In genomic region chr12:47686645-47687240, GRCh38 we compare ENCODE assay signal across 8 cellular contexts. TPM values are rescaled to one million over a fixed set of nuclear protein-coding genes. Genes with fewer than 3 reads are reported as not detected.
DNase-seq lines count a peak whose midpoint lies in the region; ATAC-seq and TF ChIP-seq lines count a peak whose summit lies in the region.

No MANE protein-coding gene starts in this region.

- peaks cover 20% of the 10 kb centered on the region for H3K4me1 Mint-ChIP-seq in activated naive CD4-positive, alpha-beta T cell treated with anti-CD3 and anti-CD28 coated beads, Interleukin-2, amount 50 U/mL, for 24 hours

- H3K9me3 ChIP-seq in right cardiac atrium (ENCODE audit: control insufficient read depth, low read length) (no peaks in the 10 kb centered on the region), testis (no peaks in the 10 kb centered on the region)

- no peaks in the 10 kb centered on the region for H3K27me3 Mint-ChIP-seq in activated naive CD4-positive, alpha-beta T cell treated with anti-CD3 and anti-CD28 coated beads, Interleukin-2, amount 50 U/mL, for 24 hours

- no peaks in the 10 kb centered on the region for H3K4me1 ChIP-seq in right cardiac atrium (ENCODE audit: control insufficient read depth, insufficient read depth, low read length)
- no peaks in the 10 kb centered on the region for H3K4me1 ChIP-seq in testis

- peak; percentile 54 for TF ChIP-seq CTCF in GM10266 (IDR thresholded peaks at IDR 0.05; ENCODE audit: control insufficient read depth, insufficient read depth, low read depth, missing control alignments)
- peak; percentile 30 to 57 (median 41) for TF ChIP-seq CTCF in testis (IDR thresholded peaks at IDR 0.05)

- TF ChIP-seq POLR2A in testis (IDR thresholded peaks at IDR 0.05): no peak

- no peaks in the 10 kb centered on the region for H3K9me3 Mint-ChIP-seq in activated naive CD4-positive, alpha-beta T cell treated with anti-CD3 and anti-CD28 coated beads, Interleukin-2, amount 50 U/mL, for 24 hours

- no peaks in the 10 kb centered on the region for H3K36me3 ChIP-seq in testis (ENCODE audit: low read depth, missing control alignments)

- intact Hi-C loops in right cardiac atrium (cut with DNase I) (loop anchor here (10.0 kb wide), 1 partner anchor 652 kb away; no protein-coding TSS in a partner anchor), testis (cut with DNase I; ENCODE audit: low total_unique reads) (no loop called here)

- peaks cover 19% of the 10 kb centered on the region for H3K36me3 Mint-ChIP-seq in activated naive CD4-positive, alpha-beta T cell treated with anti-CD3 and anti-CD28 coated beads, Interleukin-2, amount 50 U/mL, for 24 hours

- peak overlapping the region; percentile 11 for H3K27ac Mint-ChIP-seq in activated naive CD4-positive, alpha-beta T cell treated with anti-CD3 and anti-CD28 coated beads, Interleukin-2, amount 50 U/mL, for 24 hours

- H3K4me3 ChIP-seq in right cardiac atrium (ENCODE audit: low read length): no peak overlapping the region
- H3K4me3 ChIP-seq in testis: no peak overlapping the region

- H3K27ac ChIP-seq in right cardiac atrium (ENCODE audit: low read length): no peak overlapping the region
- no peak overlapping the region for H3K27ac ChIP-seq in testis

- DNase-seq in AG08396 (ENCODE audit: low spot score): peak; percentile 43
- DNase-seq in GM10266 (ENCODE audit: extremely low spot score): peak; percentile 27
- peak; percentile 32 for DNase-seq in NCI-H1092 (lab: John Stamatoyannopoulos, UW)
- DNase-seq in right cardiac atrium: no peak
- peak; percentile 29 for DNase-seq in testis
- no peak for DNase-seq in DMS153 (lab: John Stamatoyannopoulos, UW)

- H3K4me3 Mint-ChIP-seq in activated naive CD4-positive, alpha-beta T cell treated with anti-CD3 and anti-CD28 coated beads, Interleukin-2, amount 50 U/mL, for 24 hours: no peak overlapping the region

- 71% methylated on average over 4 of the region's 4 CpGs for WGBS in right cardiac atrium
- WGBS in testis, 2 donors: 63 to 78% methylated on average over 4 of the region's 4 CpGs

- no peaks in the 10 kb centered on the region for H3K27me3 ChIP-seq in right cardiac atrium (ENCODE audit: control insufficient read depth, insufficient read depth)
- H3K27me3 ChIP-seq in testis: no peaks in the 10 kb centered on the region

- ATAC-seq in right cardiac atrium: peak; percentile 41 to 57
- ATAC-seq in HG03521 (IDR thresholded peaks at IDR 0.05; ENCODE audit: unreplicated experiment): no peak

RNA-seq across cellular contexts. Expression of gene RPAP3, which starts 19.1 kb away (rescaled TPM):
- 10 to 100 TPM; 15.4 to 22.8 (median 21.3) TPM for total RNA-seq in right cardiac atrium
- polyA plus RNA-seq in right cardiac atrium: 11.9 TPM
- total RNA-seq in testis: 10 to 100 TPM; 25.0 to 32.3 TPM
- polyA plus RNA-seq in testis (ENCODE audit: insufficient read depth, low read depth, low replicate concordance): 12.7 TPM

RNA-seq across cellular contexts. Expression of gene ENDOU, which starts 38.5 kb away (rescaled TPM):
- total RNA-seq in right cardiac atrium: under 1 TPM; 0.28 to 0.86 (median 0.51) TPM
- polyA plus RNA-seq in right cardiac atrium: 0.45 TPM
- under 1 TPM; 0.16 to 0.43 TPM for total RNA-seq in testis
- 0.21 TPM for polyA plus RNA-seq in testis (ENCODE audit: insufficient read depth, low read depth, low replicate concordance)

Comparison
In these comparisons a context has a peak if more than half of its experiments do, and no peak if none do; other contexts are left out.
1. DNase-seq: peak in AG08396 (single experiment), GM10266 (single experiment), NCI-H1092 (single experiment) and testis (single experiment); none in right cardiac atrium (0 of 3) and DMS153 (single experiment).